9 cellular contexts compared by ENCODE assay signal in genomic region chr6:156977527-156978291, GRCh38.
DNase-seq lines count a peak whose midpoint lies in the region; ATAC-seq and TF ChIP-seq lines count a peak whose summit lies in the region.
"Had no signal": no experiment of that assay in that cellular context is flagged by ENCODE, and none has a peak within 500 bp of the region (broad histone marks: within the 10 kb centered on the region; RNA-seq: fewer than 3 reads in every experiment).

No MANE protein-coding gene starts in this region.

- H3K4me3 Mint-ChIP-seq in activated naive CD4-positive, alpha-beta T cell treated with anti-CD3 and anti-CD28 coated beads, Interleukin-2, amount 50 U/mL, for 24 hours = peak overlapping the region; percentile 72

- H3K36me3 ChIP-seq in heart right ventricle (no peaks in the 10 kb centered on the region), thoracic aorta (no peaks in the 10 kb centered on the region)

- H3K4me1 ChIP-seq in heart right ventricle (peaks cover 0 to 91% (median 75%) of the 10 kb centered on the region in 9 donors), thoracic aorta (ENCODE audit: control insufficient read depth in 1 of 2, low read depth in 2 of 2) (peaks cover 30 to 67% of the 10 kb centered on the region in 2 donors)

- TF ChIP-seq CTCF in heart right ventricle (IDR thresholded peaks at IDR 0.05) (no peak), thoracic aorta (IDR thresholded peaks at IDR 0.05) (no peak)

- DNase-seq in activated naive CD4-positive, alpha-beta T cell treated with anti-CD3 and anti-CD28 coated beads, Interleukin-2, amount 50 U/mL, for 72 hours (ENCODE audit: low spot score in 2 of 2) = no peak
- DNase-seq in SK-N-DZ (ENCODE audit: low spot score) = peak; percentile 49
- peak in 1 of 2 donors; percentile 49 for DNase-seq in heart right ventricle
- DNase-seq in thoracic aorta (ENCODE audit: low spot score) = no peak
- DNase-seq in stimulated activated CD4-positive, alpha-beta T cell treated with anti-CD3 and anti-CD28 coated beads, Interleukin-2, amount 100 ng/mL, for 24 hours = no peak
- DNase-seq: activated CD8-positive, alpha-beta memory T cell treated with anti-CD3 and anti-CD28 coated beads, Interleukin-2, amount 10 ng/mL, durations not matched to agents 7 days and 5 days had no signal

- H3K27ac Mint-ChIP-seq in activated naive CD4-positive, alpha-beta T cell treated with anti-CD3 and anti-CD28 coated beads, Interleukin-2, amount 50 U/mL, for 24 hours = peak overlapping the region; percentile 53
- peak overlapping the region in 1 of 2 donors; percentile 38 for H3K27ac Mint-ChIP-seq in activated naive CD4-positive, alpha-beta T cell treated with anti-CD3 and anti-CD28 coated beads, Interleukin-2, amount 50 U/mL, for 72 hours
- H3K27ac Mint-ChIP-seq: activated CD8-positive, alpha-beta memory T cell treated with anti-CD3 and anti-CD28 coated beads, Interleukin-2, amount 10 ng/mL, durations not matched to agents 7 days and 5 days had no signal

- peak overlapping the region in 6 of 10 donors; percentile 15 to 45 (median 22) for H3K27ac ChIP-seq in heart right ventricle
- no peak overlapping the region for H3K27ac ChIP-seq in thoracic aorta

- no peaks in the 10 kb centered on the region for H3K27me3 ChIP-seq in heart right ventricle
- no peaks in the 10 kb centered on the region for H3K27me3 ChIP-seq in thoracic aorta (replicated peaks; ENCODE audit: insufficient read depth)

- H3K4me3 ChIP-seq in heart right ventricle (no peak overlapping the region), thoracic aorta (peak overlapping the region; percentile 27)

- H3K9me3 ChIP-seq in heart right ventricle = no peaks in the 10 kb centered on the region
- H3K9me3 ChIP-seq in thoracic aorta = no peaks in the 10 kb centered on the region

- no peak for ATAC-seq in activated naive CD4-positive, alpha-beta T cell treated with anti-CD3 and anti-CD28 coated beads, Interleukin-2, amount 50 U/mL, for 72 hours
- ATAC-seq in heart right ventricle = peak; percentile 40 to 84 (median 66)
- ATAC-seq in thoracic aorta (ENCODE audit: insufficient number of reproducible peaks, low FRiP score, low read depth) = peak; percentile 20
- ATAC-seq in GM19463 (IDR thresholded peaks at IDR 0.05; ENCODE audit: unreplicated experiment) = no peak
- no peak for ATAC-seq in GM19397 (IDR thresholded peaks at IDR 0.05; ENCODE audit: unreplicated experiment)
- ATAC-seq: activated CD8-positive, alpha-beta memory T cell treated with anti-CD3 and anti-CD28 coated beads, Interleukin-2, amount 10 ng/mL, durations not matched to agents 7 days and 5 days had no signal

- intact Hi-C loops in heart right ventricle (cut with DNase I) = loop anchor here in 1 of 10 donors (5.0 kb wide), 1 partner anchor 40 kb away; no protein-coding TSS in a partner anchor

- H3K4me1 Mint-ChIP-seq in activated naive CD4-positive, alpha-beta T cell treated with anti-CD3 and anti-CD28 coated beads, Interleukin-2, amount 50 U/mL, for 24 hours = peaks cover 92% of the 10 kb centered on the region

- H3K27me3 Mint-ChIP-seq in activated naive CD4-positive, alpha-beta T cell treated with anti-CD3 and anti-CD28 coated beads, Interleukin-2, amount 50 U/mL, for 24 hours = no peaks in the 10 kb centered on the region
- H3K27me3 Mint-ChIP-seq: activated CD8-positive, alpha-beta memory T cell treated with anti-CD3 and anti-CD28 coated beads, Interleukin-2, amount 10 ng/mL, durations not matched to agents 7 days and 5 days had no signal

- H3K36me3 Mint-ChIP-seq in activated naive CD4-positive, alpha-beta T cell treated with anti-CD3 and anti-CD28 coated beads, Interleukin-2, amount 50 U/mL, for 24 hours = peaks cover 3% of the 10 kb centered on the region
- peaks cover 4 to 19% of the 10 kb centered on the region in 2 donors for H3K36me3 Mint-ChIP-seq in activated naive CD4-positive, alpha-beta T cell treated with anti-CD3 and anti-CD28 coated beads, Interleukin-2, amount 50 U/mL, for 72 hours

- 35 to 37% methylated on average over 8 of the region's 8 CpGs for WGBS in heart right ventricle, 2 donors

- no peaks in the 10 kb centered on the region for H3K9me3 Mint-ChIP-seq in activated naive CD4-positive, alpha-beta T cell treated with anti-CD3 and anti-CD28 coated beads, Interleukin-2, amount 50 U/mL, for 24 hours
- H3K9me3 Mint-ChIP-seq in activated naive CD4-positive, alpha-beta T cell treated with anti-CD3 and anti-CD28 coated beads, Interleukin-2, amount 50 U/mL, for 72 hours = no peaks in the 10 kb centered on the region

Comparison
In these comparisons a context has a peak if more than half of its experiments do, and no peak if none do; other contexts are left out.
1. ATAC-seq: peak in heart right ventricle (8 of 8) and thoracic aorta (single experiment); none in activated naive CD4-positive, alpha-beta T cell treated with anti-CD3 and anti-CD28 coated beads, Interleukin-2, amount 50 U/mL, for 72 hours (0 of 2), GM19463 (single experiment) and GM19397 (single experiment).
2. H3K27ac ChIP-seq: peak in heart right ventricle (6 of 10); none in thoracic aorta (0 of 2).